8 cellular contexts compared by ENCODE assay signal in genomic region chr9:130343445-130343918, GRCh38.
A peak's percentile ranks its signal among the peaks of the same experiment; 100 is the strongest.
DNase-seq lines count a peak whose midpoint lies in the region; ATAC-seq and TF ChIP-seq lines count a peak whose summit lies in the region.

No MANE protein-coding gene starts in this region.

- no peak overlapping the region for H3K18ac ChIP-seq in mesendoderm (ENCODE audit: low read length)

- peak; percentile 97 for TF ChIP-seq CTCF in DOHH2 (IDR thresholded peaks at IDR 0.05; ENCODE audit: low read depth, low read length, poor library complexity, severe bottlenecking)
- peak; percentile 7 to 43 (median 34) for TF ChIP-seq CTCF in body of pancreas (IDR thresholded peaks at IDR 0.05)

- no peak overlapping the region for H3K56ac ChIP-seq in mesendoderm (ENCODE audit: low read length)

- no peak overlapping the region for H2BK120ac ChIP-seq in mesendoderm (ENCODE audit: low read depth, low read length)

- no peak overlapping the region for H4K5ac ChIP-seq in mesendoderm (ENCODE audit: low read length)

- H4K8ac ChIP-seq in mesendoderm (ENCODE audit: low read depth, low read length): no peak overlapping the region

- no peak overlapping the region for H3K4ac ChIP-seq in mesendoderm (ENCODE audit: low read depth, low read length)

- no peaks in the 10 kb centered on the region for H3F3A ChIP-seq in DOHH2 (ENCODE audit: control insufficient read depth, insufficient read depth)

- no peak for TF ChIP-seq POLR2A in body of pancreas (IDR thresholded peaks at IDR 0.05)

- H3K4me2 ChIP-seq in DOHH2 (ENCODE audit: low read length): no peak overlapping the region
- H3K4me2 ChIP-seq in mesendoderm (ENCODE audit: low read length): no peak overlapping the region

- no peak for ATAC-seq in body of pancreas
- no peak for ATAC-seq in GM21360 (IDR thresholded peaks at IDR 0.05; ENCODE audit: unreplicated experiment)
- no peak for ATAC-seq in aorta (ENCODE audit: low FRiP score)

- no peaks in the 10 kb centered on the region for H3K79me1 ChIP-seq in mesendoderm (ENCODE audit: low read length)

- WGBS in body of pancreas, 2 donors: 27% methylated on average over 12 of the region's 12 CpGs; no CpG with 5 or more reads in 1 of the 2 donors
- WGBS in mesendoderm (ENCODE audit: extremely low coverage, insufficient coverage, low lambda C conversion rate): no CpG with 5 or more reads among the region's 12 CpGs
- WGBS in aorta, 2 donors: 34 to 35% methylated on average over 11 to 12 of the region's 12 CpGs

- no peak overlapping the region for H3K23ac ChIP-seq in mesendoderm (ENCODE audit: low read length)

- H3K36me3 ChIP-seq in DOHH2 (ENCODE audit: control insufficient read depth, low read length) (no peaks in the 10 kb centered on the region), NT2/D1 (ENCODE audit: insufficient read depth, insufficient read length, low read length) (no peaks in the 10 kb centered on the region), body of pancreas (replicated peaks in 1 of 2; ENCODE audit: insufficient read depth in 1 of 2, low read depth in 2 of 2) (no peaks in the 10 kb centered on the region), mesendoderm (ENCODE audit: control insufficient read depth, insufficient read depth, low read length) (no peaks in the 10 kb centered on the region), aorta (ENCODE audit: control insufficient read depth in 1 of 2, insufficient read depth in 2 of 2, low read length in 1 of 2) (no peaks in the 10 kb centered on the region)

- H2AK5ac ChIP-seq in mesendoderm (ENCODE audit: low read length): no peak overlapping the region

- H4K20me1 ChIP-seq in DOHH2 (ENCODE audit: control insufficient read depth, insufficient read depth, low read depth, low read length): no peaks in the 10 kb centered on the region

- H3K9ac ChIP-seq in NT2/D1 (ENCODE audit: insufficient read length, low read depth) (peak overlapping the region; percentile 63), mesendoderm (ENCODE audit: low read length) (no peak overlapping the region)

- H3K79me2 ChIP-seq in DOHH2 (ENCODE audit: control insufficient read depth, low read length) (no peaks in the 10 kb centered on the region), mesendoderm (ENCODE audit: control insufficient read depth, insufficient read depth, low read length) (no peaks in the 10 kb centered on the region)

- intact Hi-C loops in body of pancreas (cut with DNase I): no loop called here
- intact Hi-C loops in aorta (cut with DNase I): loop anchor here (2.0 to 5.0 kb wide), 2 partner anchors 236 to 237 kb away; no protein-coding TSS in a partner anchor

- no peak overlapping the region for H2BK15ac ChIP-seq in mesendoderm (replicated peaks; ENCODE audit: low read depth)

- H3K9me3 ChIP-seq in DOHH2 (ENCODE audit: control insufficient read depth, insufficient read depth, low read length) (peaks cover 6% of the 10 kb centered on the region; the same call in 1 of the 2 replicates), NT2/D1 (ENCODE audit: insufficient read depth, low read length) (no peaks in the 10 kb centered on the region), body of pancreas (no peaks in the 10 kb centered on the region), aorta (ENCODE audit: control insufficient read depth, low read length) (no peaks in the 10 kb centered on the region)

- no peak overlapping the region for H3K4me3 ChIP-seq in DOHH2 (ENCODE audit: low read length)
- no peak overlapping the region for H3K4me3 ChIP-seq in NT2/D1 (ENCODE audit: insufficient read length, low read depth)
- no peak overlapping the region for H3K4me3 ChIP-seq in body of pancreas
- no peak overlapping the region for H3K4me3 ChIP-seq in mesendoderm (ENCODE audit: low read length)
- H3K4me3 ChIP-seq in aorta (ENCODE audit: low read length in 2 of 2): no peak overlapping the region

- H3K27ac ChIP-seq in DOHH2 (ENCODE audit: low read depth, low read length) (no peak overlapping the region), body of pancreas (no peak overlapping the region), mesendoderm (ENCODE audit: low read depth, low read length) (no peak overlapping the region), aorta (ENCODE audit: low read depth in 1 of 2, low read length in 2 of 2) (no peak overlapping the region)

- H3K4me1 ChIP-seq in DOHH2 (ENCODE audit: control insufficient read depth, low read length): no peaks in the 10 kb centered on the region
- peaks cover 25% of the 10 kb centered on the region for H3K4me1 ChIP-seq in NT2/D1 (ENCODE audit: insufficient read depth, insufficient read length)
- no peaks in the 10 kb centered on the region for H3K4me1 ChIP-seq in body of pancreas
- no peaks in the 10 kb centered on the region for H3K4me1 ChIP-seq in mesendoderm (ENCODE audit: control insufficient read depth, low read depth, low read length)
- H3K4me1 ChIP-seq in aorta (ENCODE audit: control insufficient read depth in 1 of 2, insufficient read depth in 2 of 2, low read length in 2 of 2): no peaks in the 10 kb centered on the region

- no peak for DNase-seq in NT2/D1 (ENCODE audit: low read depth, low spot score)
- peak in 1 of 4 donors; percentile 17 for DNase-seq in body of pancreas
- DNase-seq in mesendoderm: peak; percentile 46
- DNase-seq in NOMO-1 (lab: John Stamatoyannopoulos, UW; ENCODE audit: unreplicated experiment in 2 of 2): no peak
- DNase-seq in aorta: no peak
- DNase-seq in COR-L47 (lab: John Stamatoyannopoulos, UW): no peak

- no peak overlapping the region for H2BK5ac ChIP-seq in mesendoderm (ENCODE audit: low read length)

- H3K27me3 ChIP-seq in DOHH2 (ENCODE audit: control insufficient read depth, low read length) (no peaks in the 10 kb centered on the region), NT2/D1 (ENCODE audit: insufficient read depth, insufficient read length) (no peaks in the 10 kb centered on the region), body of pancreas (no peaks in the 10 kb centered on the region), mesendoderm (ENCODE audit: insufficient read depth, low read length, poor library complexity) (no peaks in the 10 kb centered on the region), aorta (ENCODE audit: control insufficient read depth in 1 of 2, insufficient read depth in 2 of 2, low read length in 1 of 2) (no peaks in the 10 kb centered on the region)

- no peaks in the 10 kb centered on the region for H3K9me2 ChIP-seq in DOHH2 (replicated peaks; ENCODE audit: control insufficient read depth, low read length)
